Comparison of ENCODE assay signal across 38 cellular contexts in genomic region chr17:49504369-49504768, GRCh38. TPM values are rescaled to one million over a fixed set of nuclear protein-coding genes. Genes with fewer than 3 reads are reported as not detected.
"Had no signal": no experiment of that assay in that cellular context is flagged by ENCODE, and none has a peak within 500 bp of the region (broad histone marks: within the 10 kb centered on the region; RNA-seq: fewer than 3 reads in every experiment).

No MANE protein-coding gene starts in this region.

- H3K36me3 Mint-ChIP-seq: activated CD4-positive, alpha-beta memory T cell treated with anti-CD3 and anti-CD28 coated beads for 36 hours; activated CD8-positive, alpha-beta memory T cell treated with anti-CD3 and anti-CD28 coated beads, Interleukin-2, amount 10 ng/mL, durations not matched to agents 7 days and 5 days; activated naive CD4-positive, alpha-beta T cell treated with anti-CD3 and anti-CD28 coated beads, Interleukin-2, amount 50 U/mL, for 24 hours; activated naive CD8-positive, alpha-beta T cell treated with anti-CD3 and anti-CD28 coated beads for 36 hours had no signal

- H3K4me1 ChIP-seq: adrenal gland, body of pancreas had no signal

- H3K9me3 Mint-ChIP-seq: activated B cell treated with CpG ODN at 0.5 μM for 24 hours; activated CD4-positive, alpha-beta memory T cell treated with anti-CD3 and anti-CD28 coated beads for 36 hours; activated naive CD4-positive, alpha-beta T cell treated with anti-CD3 and anti-CD28 coated beads for 36 hours; activated naive CD4-positive, alpha-beta T cell treated with anti-CD3 and anti-CD28 coated beads, Interleukin-2, amount 50 U/mL, for 24 hours; activated naive CD8-positive, alpha-beta T cell treated with anti-CD3 and anti-CD28 coated beads for 36 hours; activated naive CD8-positive, alpha-beta T cell treated with anti-CD3 and anti-CD28 coated beads, Interleukin-2, amount 50 U/mL, for 24 hours; activated T-helper 1 cell treated with anti-CD3 and anti-CD28 coated beads, Interleukin-12 subunit alpha, Interleukin-12 subunit beta, Interleukin-2, Interleukin-4 antibody, amounts not matched to agents 30 ng/mL and 10 ng/mL and 1 ng/mL, durations not matched to agents 14 hours and 24 hours and 36 hours; activated T-helper 2 cell treated with anti-CD3 and anti-CD28 coated beads, Interferon-gamma antibody, Interleukin-2, Interleukin-4, amounts not matched to agents 10 μg/mL and 5 μg/mL and 100 μg/mL, durations not matched to agents 14 hours and 24 hours and 36 hours; effector memory CD8-positive, alpha-beta T cell; T-helper 2 cell treated with Interferon-gamma antibody and Interleukin-4, amounts not matched to agents 5 μg/mL and 100 μg/mL, for 36 hours had no signal

- H3K27ac ChIP-seq: adrenal gland, body of pancreas, epithelial cell of prostate, esophagus squamous epithelium, gastroesophageal sphincter, WERI-Rb-1 had no signal

- H3K27me3 ChIP-seq: body of pancreas had no signal

- H3K36me3 ChIP-seq: adrenal gland, esophagus squamous epithelium, gastroesophageal sphincter, WERI-Rb-1 had no signal

- H3K4me3 ChIP-seq: adrenal gland, body of pancreas, esophagus squamous epithelium, gastroesophageal sphincter had no signal

- H3K4me1 Mint-ChIP-seq: activated B cell treated with CpG ODN at 0.5 μM for 24 hours; activated CD8-positive, alpha-beta memory T cell treated with anti-CD3 and anti-CD28 coated beads, Interleukin-2, amount 10 ng/mL, durations not matched to agents 7 days and 5 days; activated naive CD4-positive, alpha-beta T cell treated with anti-CD3 and anti-CD28 coated beads, Interleukin-2, amount 50 U/mL, for 24 hours; activated naive CD8-positive, alpha-beta T cell treated with anti-CD3 and anti-CD28 coated beads for 36 hours; activated naive CD8-positive, alpha-beta T cell treated with anti-CD3 and anti-CD28 coated beads, Interleukin-2, amount 50 U/mL, for 24 hours had no signal

- FAIRE-seq: colon, endothelial cell of umbilical vein had no signal

- H3K27ac Mint-ChIP-seq: activated B cell treated with CpG ODN at 0.5 μM for 24 hours; activated CD4-positive, alpha-beta memory T cell treated with anti-CD3 and anti-CD28 coated beads for 36 hours; activated CD8-positive, alpha-beta memory T cell treated with anti-CD3 and anti-CD28 coated beads, Interleukin-2, amount 10 ng/mL, durations not matched to agents 7 days and 5 days; activated CD8-positive, alpha-beta T cell treated with anti-CD3 and anti-CD28 coated beads, Interleukin-2, amount 10 ng/mL, durations not matched to agents 7 days and 5 days; activated naive CD4-positive, alpha-beta T cell treated with anti-CD3 and anti-CD28 coated beads for 36 hours; activated naive CD8-positive, alpha-beta T cell treated with anti-CD3 and anti-CD28 coated beads for 36 hours; activated naive CD8-positive, alpha-beta T cell treated with anti-CD3 and anti-CD28 coated beads, Interleukin-2, amount 50 U/mL, for 24 hours; activated T-helper 1 cell treated with anti-CD3 and anti-CD28 coated beads, Interleukin-12 subunit alpha, Interleukin-12 subunit beta, Interleukin-2, Interleukin-4 antibody, amounts not matched to agents 30 ng/mL and 10 ng/mL and 1 ng/mL, durations not matched to agents 14 hours and 24 hours and 36 hours; activated T-helper 2 cell treated with anti-CD3 and anti-CD28 coated beads, Interferon-gamma antibody, Interleukin-2, Interleukin-4, amounts not matched to agents 10 μg/mL and 5 μg/mL and 100 μg/mL, durations not matched to agents 14 hours and 24 hours and 36 hours; effector memory CD8-positive, alpha-beta T cell; T-helper 17 cell; T-helper 2 cell treated with Interferon-gamma antibody and Interleukin-4, amounts not matched to agents 5 μg/mL and 100 μg/mL, for 36 hours had no signal

- ATAC-seq: activated CD4-positive, CD25-positive, alpha-beta regulatory T cell treated with anti-CD3 and anti-CD28 coated beads, Interleukin-2, amount 50 U/mL, for 24 hours; activated CD8-positive, alpha-beta memory T cell treated with anti-CD3 and anti-CD28 coated beads, Interleukin-2, amount 10 ng/mL, durations not matched to agents 7 days and 5 days; activated CD8-positive, alpha-beta T cell treated with anti-CD3 and anti-CD28 coated beads, Interleukin-2, amount 10 ng/mL, durations not matched to agents 7 days and 5 days; activated naive CD8-positive, alpha-beta T cell treated with anti-CD3 and anti-CD28 coated beads, Interleukin-2, amount 50 U/mL, for 24 hours; body of pancreas; effector memory CD8-positive, alpha-beta T cell; gastroesophageal sphincter; T-helper 17 cell had no signal

- DNase-seq: activated B cell treated with CpG ODN at 0.5 μM for 24 hours; activated CD4-positive, alpha-beta memory T cell treated with anti-CD3 and anti-CD28 coated beads for 36 hours; activated CD4-positive, alpha-beta T cell treated with anti-CD3 and anti-CD28 coated beads for 48 hours; activated CD8-positive, alpha-beta memory T cell treated with anti-CD3 and anti-CD28 coated beads, Interleukin-2, amount 10 ng/mL, durations not matched to agents 7 days and 5 days; activated CD8-positive, alpha-beta memory T cell treated with anti-CD3 and anti-CD28 coated beads, Interleukin-2, amount 50 U/mL, for 4 hours; activated CD8-positive, alpha-beta T cell treated with anti-CD3 and anti-CD28 coated beads, Interleukin-2, amount 10 ng/mL, durations not matched to agents 7 days and 5 days; activated effector memory CD4-positive, alpha-beta T cell treated with anti-CD3 and anti-CD28 coated beads, Interleukin-2, amount 50 U/mL, for 16 hours; activated naive CD4-positive, alpha-beta T cell treated with anti-CD3 and anti-CD28 coated beads for 36 hours; activated naive CD8-positive, alpha-beta T cell treated with anti-CD3 and anti-CD28 coated beads for 36 hours; activated naive CD8-positive, alpha-beta T cell treated with anti-CD3 and anti-CD28 coated beads, Interleukin-2, amount 50 U/mL, for 24 hours; activated T-cell treated with anti-CD3 and anti-CD28 coated beads, Interleukin-2, amount 50 U/mL, for 1 hour; activated T-cell treated with anti-CD3 and anti-CD28 coated beads, Interleukin-2, amount 50 U/mL, for 48 hours; adrenal gland; amygdala; aorta; body of pancreas; caudate nucleus; cortex of kidney; dermis blood vessel endothelial cell; effector CD4-positive, alpha-beta T cell; effector memory CD8-positive, alpha-beta T cell; esophagus squamous epithelium; foreskin melanocyte; T-helper 1 cell; T-helper 17 cell; T1000; WERI-Rb-1 had no signal

- H3K4me3 Mint-ChIP-seq: activated B cell treated with CpG ODN at 0.5 μM for 24 hours; activated CD4-positive, alpha-beta memory T cell treated with anti-CD3 and anti-CD28 coated beads for 36 hours; activated CD8-positive, alpha-beta memory T cell treated with anti-CD3 and anti-CD28 coated beads, Interleukin-2, amount 10 ng/mL, durations not matched to agents 7 days and 5 days; activated CD8-positive, alpha-beta T cell treated with anti-CD3 and anti-CD28 coated beads, Interleukin-2, amount 10 ng/mL, durations not matched to agents 7 days and 5 days; activated naive CD4-positive, alpha-beta T cell treated with anti-CD3 and anti-CD28 coated beads for 36 hours; activated naive CD4-positive, alpha-beta T cell treated with anti-CD3 and anti-CD28 coated beads, Interleukin-2, amount 50 U/mL, for 24 hours; activated naive CD8-positive, alpha-beta T cell treated with anti-CD3 and anti-CD28 coated beads for 36 hours; activated naive CD8-positive, alpha-beta T cell treated with anti-CD3 and anti-CD28 coated beads, Interleukin-2, amount 50 U/mL, for 24 hours; activated T-helper 1 cell treated with anti-CD3 and anti-CD28 coated beads, Interleukin-12 subunit alpha, Interleukin-12 subunit beta, Interleukin-2, Interleukin-4 antibody, amounts not matched to agents 30 ng/mL and 10 ng/mL and 1 ng/mL, durations not matched to agents 14 hours and 24 hours and 36 hours; effector memory CD8-positive, alpha-beta T cell; T-helper 17 cell; T-helper 2 cell treated with Interferon-gamma antibody and Interleukin-4, amounts not matched to agents 5 μg/mL and 100 μg/mL, for 36 hours had no signal

- H3K9me3 ChIP-seq: adrenal gland, body of pancreas, esophagus squamous epithelium, gastroesophageal sphincter had no signal

RNA-seq across cellular contexts. Expression of gene NGFR, which starts 9.3 kb away (rescaled TPM):
- total RNA-seq: activated CD8-positive, alpha-beta memory T cell treated with anti-CD3 and anti-CD28 coated beads for 36 hours; dermis blood vessel endothelial cell; endothelial cell of umbilical vein; glomerular endothelial cell had no signal
- polyA plus RNA-seq: endothelial cell of umbilical vein had no signal
